1 cellular context compared by ENCODE assay signal in genomic region chr4:126479709-126480108, GRCh38.
TF ChIP-seq lines count a peak whose summit lies in the region.

No MANE protein-coding gene starts in this region.

TF ChIP-seq in WTC11, 78 proteins besides CTCF, POLR2A, EP300 and RAD21 (continued from another document):
- TF ChIP-seq ATF6 (CRISPR knock-in tag; IDR thresholded peaks at IDR 0.05), result no peak
TF ChIP-seq in WTC11: peak in this region for 0.
